In genomic region chr11:44575288-44575672, GRCh38 we compare ENCODE assay signal across 10 cellular contexts. TPM values are rescaled to one million over a fixed set of nuclear protein-coding genes. Genes with fewer than 3 reads are reported as not detected.
DNase-seq lines count a peak whose midpoint lies in the region; ATAC-seq and TF ChIP-seq lines count a peak whose summit lies in the region.
"Had no signal": no experiment of that assay in that cellular context is flagged by ENCODE, and none has a peak within 500 bp of the region (broad histone marks: within the 10 kb centered on the region; RNA-seq: fewer than 3 reads in every experiment).

No MANE protein-coding gene starts in this region.

- POLR2A ChIA-PET in activated CD8-positive, alpha-beta T cell treated with anti-CD3 and anti-CD28 coated beads for 36 hours (lab: Charles Lee), result interaction anchor here (0.7 to 1.9 kb wide), 8 partner anchors 9 to 37 kb away, joined by 3 to 8 read pairs (median 4); partner anchors contain the start of gene CD82

- H4K20me1 ChIP-seq in hepatocyte (ENCODE audit: insufficient read depth, poor library complexity, severe bottlenecking), result no peaks in the 10 kb centered on the region

- H3K36me3 Mint-ChIP-seq in activated CD8-positive, alpha-beta T cell treated with anti-CD3 and anti-CD28 coated beads for 36 hours (ENCODE audit: low read depth), result peaks cover 82% of the 10 kb centered on the region

- no peak overlapping the region for H3K4me2 ChIP-seq in hepatocyte

- H3K27me3 ChIP-seq in hepatocyte (no peaks in the 10 kb centered on the region), upper lobe of right lung (no peaks in the 10 kb centered on the region)
- H3K27me3 ChIP-seq: pancreas had no signal

- H3K9me3 ChIP-seq in hepatocyte (ENCODE audit: low read depth) (no peaks in the 10 kb centered on the region), upper lobe of right lung (no peaks in the 10 kb centered on the region)
- H3K9me3 ChIP-seq: pancreas had no signal

- no peaks in the 10 kb centered on the region for H3K9me2 ChIP-seq in hepatocyte (replicated peaks; ENCODE audit: insufficient read depth)

- H3K4me3 ChIP-seq in hepatocyte (no peak overlapping the region), upper lobe of right lung (no peak overlapping the region)
- H3K4me3 ChIP-seq: pancreas had no signal

- H3K36me3 ChIP-seq in hepatocyte (replicated peaks; ENCODE audit: insufficient read depth, low read depth) (no peaks in the 10 kb centered on the region), upper lobe of right lung (no peaks in the 10 kb centered on the region)
- H3K36me3 ChIP-seq: pancreas had no signal

- H2AFZ ChIP-seq in hepatocyte, result no peak overlapping the region

- H3K27me3 Mint-ChIP-seq in activated CD8-positive, alpha-beta T cell treated with anti-CD3 and anti-CD28 coated beads for 36 hours, result no peaks in the 10 kb centered on the region

- ATAC-seq in activated CD8-positive, alpha-beta T cell treated with anti-CD3 and anti-CD28 coated beads for 36 hours, result peak; percentile 40
- ATAC-seq in upper lobe of right lung, result peak; percentile 4

- no peaks in the 10 kb centered on the region for H3K9me3 Mint-ChIP-seq in activated CD8-positive, alpha-beta T cell treated with anti-CD3 and anti-CD28 coated beads for 36 hours

- peak overlapping the region; percentile 100 for H3K27ac Mint-ChIP-seq in activated CD8-positive, alpha-beta T cell treated with anti-CD3 and anti-CD28 coated beads for 36 hours

- WGBS in hepatocyte (ENCODE audit: low lambda C conversion rate, missing lambda C conversion rate), result 100% methylated on average over 2 of the region's 2 CpGs

- DNase-seq in activated T-cell treated with anti-CD3 and anti-CD28 coated beads for 4 hours, result peak; percentile 51
- no peak for DNase-seq in activated T-cell treated with anti-CD3 and anti-CD28 coated beads, Interleukin-2, amount 50 U/mL, for 1 hour
- DNase-seq in activated CD8-positive, alpha-beta T cell treated with anti-CD3 and anti-CD28 coated beads for 36 hours, result peak; percentile 75
- DNase-seq in hepatocyte (ENCODE audit: low spot score), result no peak
- DNase-seq in upper lobe of right lung, result no peak
- DNase-seq in germinal center (ENCODE audit: low spot score), result no peak
- no peak for DNase-seq in SIG-M5 treated with dmso at 0.1 percent for 504 hours (lab: John Stamatoyannopoulos, UW; ENCODE audit: unreplicated experiment)
- DNase-seq in NCI-H82 (lab: John Stamatoyannopoulos, UW), result no peak
- DNase-seq: C1 segment of cervical spinal cord had no signal

- intact Hi-C loops in activated CD8-positive, alpha-beta T cell treated with anti-CD3 and anti-CD28 coated beads for 36 hours (cut with micrococcal nuclease), result loop anchor here (2.0 kb wide), 1 partner anchor 22 kb away; no protein-coding TSS in a partner anchor
- intact Hi-C loops in upper lobe of right lung (cut with DNase I), result no loop called here

- peaks cover 89% of the 10 kb centered on the region for H3K4me1 Mint-ChIP-seq in activated CD8-positive, alpha-beta T cell treated with anti-CD3 and anti-CD28 coated beads for 36 hours (ENCODE audit: low read depth)

- H3K4me1 ChIP-seq in hepatocyte (ENCODE audit: insufficient read depth), result peaks cover 13% of the 10 kb centered on the region
- H3K4me1 ChIP-seq in upper lobe of right lung, result peaks cover 71% of the 10 kb centered on the region

- CTCF ChIA-PET in activated CD8-positive, alpha-beta T cell treated with anti-CD3 and anti-CD28 coated beads for 36 hours (lab: Charles Lee), result interaction anchor here (1.4 to 1.8 kb wide), 3 partner anchors 9 to 42 kb away, joined by 4 to 8 read pairs (median 5); partner anchors contain the start of gene CD82

- H3K27ac ChIP-seq in hepatocyte (peak overlapping the region; percentile 72), upper lobe of right lung (peak overlapping the region; percentile 48)

- no peak for TF ChIP-seq CTCF in activated CD8-positive, alpha-beta T cell treated with anti-CD3 and anti-CD28 coated beads for 36 hours (IDR thresholded peaks at IDR 0.05)
- TF ChIP-seq CTCF in hepatocyte (IDR thresholded peaks at IDR 0.05; ENCODE audit: poor library complexity) (no peak), upper lobe of right lung (IDR thresholded peaks at IDR 0.05) (no peak)

- no peaks in the 10 kb centered on the region for H3K79me2 ChIP-seq in hepatocyte

- H3K4me3 Mint-ChIP-seq in activated CD8-positive, alpha-beta T cell treated with anti-CD3 and anti-CD28 coated beads for 36 hours, result peak overlapping the region; percentile 71

RNA-seq across cellular contexts. Expression of gene CD82, which starts 9.8 kb away (rescaled TPM):
- total RNA-seq in activated CD8-positive, alpha-beta T cell treated with anti-CD3 and anti-CD28 coated beads for 36 hours, result 100 to 1,000 TPM; 289 to 319 TPM
- total RNA-seq in hepatocyte (32.8 and 38.7 TPM in 2 replicates), upper lobe of right lung (144 TPM)
- polyA plus RNA-seq in hepatocyte, result 157 and 202 TPM in 2 replicates

Comparison
In these comparisons a context has a peak if more than half of its experiments do, and no peak if none do; other contexts are left out.
1. DNase-seq: peak in activated T-cell treated with anti-CD3 and anti-CD28 coated beads for 4 hours (single experiment) and activated CD8-positive, alpha-beta T cell treated with anti-CD3 and anti-CD28 coated beads for 36 hours (single experiment); none in activated T-cell treated with anti-CD3 and anti-CD28 coated beads, Interleukin-2, amount 50 U/mL, for 1 hour (single experiment), hepatocyte (single experiment), upper lobe of right lung (single experiment), germinal center (single experiment), SIG-M5 treated with dmso at 0.1 percent for 504 hours (single experiment) and NCI-H82 (single experiment).